ENCODE assay signal across 1 cellular context in genomic region chr9:5958273-5958672, GRCh38.
TF ChIP-seq lines count a peak whose summit lies in the region.

No MANE protein-coding gene starts in this region.

TF ChIP-seq in GM23338, 12 proteins besides CTCF, POLR2A, EP300 and RAD21 (continued from another document):
- TF ChIP-seq REST (IDR thresholded peaks at IDR 0.05; ENCODE audit: unreplicated experiment) (no peak), EZH2phosphoT487 (IDR thresholded peaks at IDR 0.05; ENCODE audit: unreplicated experiment) (no peak)
- TF ChIP-seq, protein P1, sequence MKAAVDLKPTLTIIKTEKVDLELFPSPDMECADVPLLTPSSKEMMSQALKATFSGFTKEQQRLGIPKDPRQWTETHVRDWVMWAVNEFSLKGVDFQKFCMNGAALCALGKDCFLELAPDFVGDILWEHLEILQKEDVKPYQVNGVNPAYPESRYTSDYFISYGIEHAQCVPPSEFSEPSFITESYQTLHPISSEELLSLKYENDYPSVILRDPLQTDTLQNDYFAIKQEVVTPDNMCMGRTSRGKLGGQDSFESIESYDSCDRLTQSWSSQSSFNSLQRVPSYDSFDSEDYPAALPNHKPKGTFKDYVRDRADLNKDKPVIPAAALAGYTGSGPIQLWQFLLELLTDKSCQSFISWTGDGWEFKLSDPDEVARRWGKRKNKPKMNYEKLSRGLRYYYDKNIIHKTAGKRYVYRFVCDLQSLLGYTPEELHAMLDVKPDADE (IDR thresholded peaks at IDR 0.05), result no peak
